28 cellular contexts compared by ENCODE assay signal in genomic region chr9:75123696-75124095, GRCh38.
"Had no signal": no experiment of that assay in that cellular context is flagged by ENCODE, and none has a peak within 500 bp of the region (broad histone marks: within the 10 kb centered on the region; RNA-seq: fewer than 3 reads in every experiment).

No MANE protein-coding gene starts in this region.

- H3K9me3 Mint-ChIP-seq: activated naive CD8-positive, alpha-beta T cell treated with anti-CD3 and anti-CD28 coated beads, Interleukin-2, amount 50 U/mL, for 24 hours; activated T-helper 17 cell treated with anti-CD3 and anti-CD28 coated beads, Interleukin-2, amount 50 U/mL, for 72 hours; nephron progenitor cell; T-helper 1 cell treated with Interleukin-12 subunit alpha and Interleukin-12 subunit beta and Interleukin-4 antibody, amounts not matched to agents 30 μg/mL and 1 μg/mL, for 36 hours had no signal

- H3K4me3 Mint-ChIP-seq: activated naive CD8-positive, alpha-beta T cell treated with anti-CD3 and anti-CD28 coated beads, Interleukin-2, amount 50 U/mL, for 24 hours; activated T-helper 17 cell treated with anti-CD3 and anti-CD28 coated beads, Interleukin-2, amount 50 U/mL, for 72 hours; nephron progenitor cell; T-helper 1 cell treated with Interleukin-12 subunit alpha and Interleukin-12 subunit beta and Interleukin-4 antibody, amounts not matched to agents 30 μg/mL and 1 μg/mL, for 36 hours had no signal

- H3K27ac Mint-ChIP-seq: activated naive CD8-positive, alpha-beta T cell treated with anti-CD3 and anti-CD28 coated beads, Interleukin-2, amount 50 U/mL, for 24 hours; nephron progenitor cell; T-helper 1 cell treated with Interleukin-12 subunit alpha and Interleukin-12 subunit beta and Interleukin-4 antibody, amounts not matched to agents 30 μg/mL and 1 μg/mL, for 36 hours had no signal

- H3K27ac ChIP-seq: coronary artery, esophagus muscularis mucosa, foreskin keratinocyte, heart right ventricle, left ventricle myocardium inferior, right atrium auricular region, thyroid gland, upper lobe of right lung, WERI-Rb-1 had no signal

- DNase-seq: activated CD4-positive, alpha-beta T cell treated with anti-CD3 and anti-CD28 coated beads for 48 hours; activated CD4-positive, alpha-beta T cell treated with anti-CD3 and anti-CD28 coated beads, Interleukin-2, amount 50 U/mL, for 48 hours; activated CD8-positive, alpha-beta memory T cell treated with anti-CD3 and anti-CD28 coated beads, Interleukin-2, amount 50 U/mL, for 4 hours; activated gamma-delta T cell treated with Interleukin-2 at 50 U/mL for 16 hours; activated naive CD4-positive, alpha-beta T cell treated with anti-CD3 and anti-CD28 coated beads, Interleukin-2, amount 50 U/mL, for 16 hours; activated naive CD8-positive, alpha-beta T cell treated with anti-CD3 and anti-CD28 coated beads, Interleukin-2, amount 50 U/mL, for 24 hours; activated T-cell treated with anti-CD3 and anti-CD28 coated beads, Interleukin-2, amount 50 U/mL, for 1 hour; cerebellar nuclear complex; foreskin keratinocyte; heart right ventricle; left ventricle myocardium inferior; mesendoderm; nephron progenitor cell; SK-N-SH; stimulated activated CD4-positive, alpha-beta T cell treated with anti-CD3 and anti-CD28 coated beads, Interleukin-15, amount 100 ng/mL, for 24 hours; stimulated activated CD4-positive, alpha-beta T cell treated with anti-CD3 and anti-CD28 coated beads, Interleukin-2, amount 100 ng/mL, for 24 hours; stimulated activated naive CD4-positive, alpha-beta T cell treated with Interleukin-2 at 50 U/mL for 16 hours; SW 1271; T-helper 9 cell; thyroid gland; upper lobe of right lung; WERI-Rb-1 had no signal

- H3K4me1 Mint-ChIP-seq: nephron progenitor cell had no signal

- ATAC-seq: activated CD4-positive, CD25-positive, alpha-beta regulatory T cell treated with anti-CD3 and anti-CD28 coated beads, Interleukin-2, amount 50 U/mL, for 24 hours; activated naive CD8-positive, alpha-beta T cell treated with anti-CD3 and anti-CD28 coated beads, Interleukin-2, amount 50 U/mL, for 24 hours; activated T-helper 17 cell treated with anti-CD3 and anti-CD28 coated beads, Interleukin-2, amount 50 U/mL, for 72 hours; foreskin keratinocyte; heart right ventricle; upper lobe of right lung had no signal

- H3K27me3 Mint-ChIP-seq: activated naive CD8-positive, alpha-beta T cell treated with anti-CD3 and anti-CD28 coated beads, Interleukin-2, amount 50 U/mL, for 24 hours; activated T-helper 17 cell treated with anti-CD3 and anti-CD28 coated beads, Interleukin-2, amount 50 U/mL, for 72 hours had no signal
